In the genomic region with DNA sequence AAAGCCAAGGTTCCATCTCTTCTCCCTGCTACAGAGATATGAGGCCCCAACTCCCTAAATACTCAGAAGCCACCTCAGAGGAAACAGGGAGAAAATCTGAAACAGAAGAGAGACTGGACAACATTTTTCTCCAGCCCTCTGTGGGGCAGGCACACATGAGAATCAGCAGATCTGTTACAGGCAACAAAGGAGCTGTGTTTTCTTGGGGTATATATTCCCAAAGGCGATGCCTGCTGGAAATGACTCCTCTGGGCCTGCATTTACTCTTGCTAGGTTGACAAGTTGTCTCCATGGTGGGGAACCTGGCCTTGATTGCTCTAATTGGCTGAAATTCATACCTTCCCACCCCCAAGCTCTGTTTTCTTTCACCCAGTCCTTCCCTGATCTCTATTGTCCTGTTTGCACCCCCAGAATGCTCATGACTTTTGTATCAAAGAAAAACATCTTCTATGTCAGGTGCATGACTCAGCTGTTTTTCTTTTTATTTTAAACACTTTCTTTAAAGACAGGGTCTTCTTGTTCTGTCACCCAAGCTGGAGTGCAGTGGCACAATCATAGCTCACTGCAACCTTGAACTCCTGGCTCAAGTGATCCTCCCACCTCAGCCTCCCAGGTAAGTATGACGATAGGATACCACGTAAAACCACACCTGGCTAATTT, we compare ENCODE assay signal across 1 cellular context.
A peak's percentile ranks its signal among the peaks of the same experiment; 100 is the strongest.
TF ChIP-seq lines count a peak whose summit lies in the region.

No MANE protein-coding gene starts in this region.

TF ChIP-seq in HepG2, 621 proteins besides CTCF, POLR2A, EP300 and RAD21:
- TF ChIP-seq JUN (CRISPR knock-in tag; IDR thresholded peaks at IDR 0.05) (no peak), NFE2L2 (IDR thresholded peaks at IDR 0.05; ENCODE audit: low read length) (peak; percentile 83), MAFK (conservative IDR thresholded peaks at IDR 0.05 in 1 of 2, IDR thresholded peaks at IDR 0.05 in 1 of 2; ENCODE audit: low read length in 2 of 2) (peak in 1 of 2 experiments; percentile 45; a peak in 3 of 4 replicates), SNAI1 (CRISPR knock-in tag; IDR thresholded peaks at IDR 0.05; ENCODE audit: borderline replicate concordance) (no peak), BRD4 (CRISPR knock-in tag; IDR thresholded peaks at IDR 0.05) (no peak), MAZ (IDR thresholded peaks at IDR 0.05; ENCODE audit: borderline replicate concordance, low read depth, low read length) (no peak), MAZ (CRISPR knock-in tag; IDR thresholded peaks at IDR 0.05; ENCODE audit: low read depth) (no peak), MAFF (IDR thresholded peaks at IDR 0.05; ENCODE audit: low read depth, low read length) (0 out of 2 replicates have a peak, but pooled peaks have one; percentile 6)
- TF ChIP-seq, protein P1, sequence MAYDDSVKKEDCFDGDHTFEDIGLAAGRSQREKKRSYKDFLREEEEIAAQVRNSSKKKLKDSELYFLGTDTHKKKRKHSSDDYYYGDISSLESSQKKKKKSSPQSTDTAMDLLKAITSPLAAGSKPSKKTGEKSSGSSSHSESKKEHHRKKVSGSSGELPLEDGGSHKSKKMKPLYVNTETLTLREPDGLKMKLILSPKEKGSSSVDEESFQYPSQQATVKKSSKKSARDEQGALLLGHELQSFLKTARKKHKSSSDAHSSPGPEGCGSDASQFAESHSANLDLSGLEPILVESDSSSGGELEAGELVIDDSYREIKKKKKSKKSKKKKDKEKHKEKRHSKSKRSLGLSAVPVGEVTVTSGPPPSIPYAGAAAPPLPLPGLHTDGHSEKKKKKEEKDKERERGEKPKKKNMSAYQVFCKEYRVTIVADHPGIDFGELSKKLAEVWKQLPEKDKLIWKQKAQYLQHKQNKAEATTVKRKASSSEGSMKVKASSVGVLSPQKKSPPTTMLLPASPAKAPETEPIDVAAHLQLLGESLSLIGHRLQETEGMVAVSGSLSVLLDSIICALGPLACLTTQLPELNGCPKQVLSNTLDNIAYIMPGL (CRISPR knock-in tag; IDR thresholded peaks at IDR 0.05; ENCODE audit: borderline replicate concordance in 1 of 2, low read depth in 1 of 2), result no peak
